26 cellular contexts compared by ENCODE assay signal in the genomic region with DNA sequence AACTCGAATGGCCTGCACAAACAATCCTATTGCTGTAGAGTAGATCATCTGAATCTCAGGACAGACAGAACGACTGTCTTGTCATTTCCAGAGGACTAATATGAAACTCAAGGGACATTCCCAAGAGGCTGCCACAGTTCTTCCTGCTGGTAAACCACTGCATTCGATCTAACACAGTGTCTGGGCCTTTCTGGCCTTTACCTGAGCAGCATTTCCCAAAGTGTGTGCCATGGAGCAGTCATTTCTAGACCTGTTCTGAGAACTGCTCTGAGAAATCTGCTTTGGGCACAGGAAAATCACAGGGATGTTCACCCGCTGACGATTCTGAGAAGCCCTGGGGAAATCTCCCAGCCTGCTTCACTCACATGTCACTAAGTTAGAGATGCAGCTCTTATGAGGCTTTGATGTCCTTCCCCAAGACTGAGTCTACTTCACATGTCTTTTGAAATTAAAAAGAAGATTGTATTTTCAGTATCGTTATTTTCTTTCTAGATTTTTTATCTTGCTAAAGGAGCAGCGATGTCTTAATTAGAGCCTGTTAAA. TPM values are rescaled to one million over a fixed set of nuclear protein-coding genes. Genes with fewer than 3 reads are reported as not detected.
A peak's percentile ranks its signal among the peaks of the same experiment; 100 is the strongest.
DNase-seq lines count a peak whose midpoint lies in the region; ATAC-seq and TF ChIP-seq lines count a peak whose summit lies in the region.
"Had no signal": no experiment of that assay in that cellular context is flagged by ENCODE, and none has a peak within 500 bp of the region (broad histone marks: within the 10 kb centered on the region; RNA-seq: fewer than 3 reads in every experiment).

No MANE protein-coding gene starts in this region.

- ATAC-seq in activated T-cell treated with anti-CD3 and anti-CD28 coated beads, Interleukin-2, amount 50 U/mL, for 72 hours (replicated peaks in 1 of 2) = peak; percentile 44 to 66
- peak; percentile 48 for ATAC-seq in GM21360 (IDR thresholded peaks at IDR 0.05; ENCODE audit: unreplicated experiment)
- ATAC-seq in HG02884 (IDR thresholded peaks at IDR 0.05; ENCODE audit: unreplicated experiment) = peak; percentile 58
- ATAC-seq in right cardiac atrium = no peak
- no peak for ATAC-seq in HG03521 (IDR thresholded peaks at IDR 0.05; ENCODE audit: unreplicated experiment)

- no peak for TF ChIP-seq CTCF in endodermal cell (conservative IDR thresholded peaks at IDR 0.05)

- H3K4me1 ChIP-seq in endodermal cell (ENCODE audit: control insufficient read depth, insufficient read depth, low read length) (no peaks in the 10 kb centered on the region), right cardiac atrium (ENCODE audit: control insufficient read depth, insufficient read depth, low read length) (no peaks in the 10 kb centered on the region)
- H3K4me1 ChIP-seq: colonic mucosa, HAP-1, Peyer's patch had no signal

- H3K9me3 ChIP-seq in endodermal cell (ENCODE audit: control insufficient read depth, low read length) = no peaks in the 10 kb centered on the region
- no peaks in the 10 kb centered on the region for H3K9me3 ChIP-seq in right cardiac atrium (ENCODE audit: control insufficient read depth, low read length)
- H3K9me3 ChIP-seq: colonic mucosa, HAP-1, Peyer's patch had no signal

- H3K27me3 Mint-ChIP-seq in activated T-cell treated with anti-CD3 and anti-CD28 coated beads, Interleukin-2, amount 50 U/mL, for 72 hours (ENCODE audit: low read depth) = peaks cover 5% of the 10 kb centered on the region
- H3K27me3 Mint-ChIP-seq in activated T-cell treated with anti-CD3 and anti-CD28 coated beads, Interleukin-2, amount 50 U/mL, for 24 hours = no peaks in the 10 kb centered on the region
- no peaks in the 10 kb centered on the region for H3K27me3 Mint-ChIP-seq in endodermal cell (ENCODE audit: insufficient read depth)

- H3K9me3 Mint-ChIP-seq in activated T-cell treated with anti-CD3 and anti-CD28 coated beads, Interleukin-2, amount 50 U/mL, for 72 hours = no peaks in the 10 kb centered on the region
- H3K9me3 Mint-ChIP-seq in activated T-cell treated with anti-CD3 and anti-CD28 coated beads, Interleukin-2, amount 50 U/mL, for 24 hours = no peaks in the 10 kb centered on the region
- H3K9me3 Mint-ChIP-seq in endodermal cell = no peaks in the 10 kb centered on the region
- H3K9me3 Mint-ChIP-seq: activated naive CD4-positive, alpha-beta T cell treated with anti-CD3 and anti-CD28 coated beads, Interleukin-2, amount 10 ng/mL, durations not matched to agents 7 days and 5 days; CD8-positive, alpha-beta memory T cell had no signal

- no peaks in the 10 kb centered on the region for H3K36me3 ChIP-seq in endodermal cell (ENCODE audit: control insufficient read depth, insufficient read depth, low read length)
- H3K36me3 ChIP-seq: colonic mucosa, HAP-1 had no signal

- intact Hi-C loops in right cardiac atrium (cut with DNase I) = loop anchor here in 2 of 4 donors (5.0 to 10.0 kb wide), 2 partner anchors 78 to 80 kb away; a partner anchor contains a TSS

- no peaks in the 10 kb centered on the region for H3K36me3 Mint-ChIP-seq in activated T-cell treated with anti-CD3 and anti-CD28 coated beads, Interleukin-2, amount 50 U/mL, for 72 hours (ENCODE audit: insufficient read depth in 2 of 2)
- no peaks in the 10 kb centered on the region for H3K36me3 Mint-ChIP-seq in activated T-cell treated with anti-CD3 and anti-CD28 coated beads, Interleukin-2, amount 50 U/mL, for 24 hours (ENCODE audit: low read depth)
- H3K36me3 Mint-ChIP-seq in endodermal cell (ENCODE audit: low read depth) = no peaks in the 10 kb centered on the region
- H3K36me3 Mint-ChIP-seq: activated naive CD4-positive, alpha-beta T cell treated with anti-CD3 and anti-CD28 coated beads, Interleukin-2, amount 10 ng/mL, durations not matched to agents 7 days and 5 days had no signal

- no peak for DNase-seq in activated T-cell treated with anti-CD3 and anti-CD28 coated beads, Interleukin-2, amount 50 U/mL, for 72 hours
- no peak for DNase-seq in activated T-cell treated with anti-CD3 and anti-CD28 coated beads, Interleukin-2, amount 50 U/mL, for 24 hours
- DNase-seq in endodermal cell = peak; percentile 9
- no peak for DNase-seq in globus pallidus (ENCODE audit: low spot score)
- no peak for DNase-seq in right cardiac atrium
- DNase-seq: activated naive CD4-positive, alpha-beta T cell treated with anti-CD3 and anti-CD28 coated beads, Interleukin-2, amount 10 ng/mL, durations not matched to agents 7 days and 5 days; activated T-cell treated with anti-CD3 and anti-CD28 coated beads, Interleukin-2, amount 50 U/mL, for 48 hours; AML-193; anterior cingulate cortex; CD8-positive, alpha-beta memory T cell; colonic mucosa; effector memory CD4-positive, alpha-beta T cell; foreskin fibroblast; GDM1; mesendoderm; NCI-H1048; NCI-H187; NCI-H526; Peyer's patch; stimulated activated CD4-positive, alpha-beta T cell treated with anti-CD3 and anti-CD28 coated beads, Interleukin-1b, Interleukin-23, amount 100 ng/mL, for 48 hours had no signal

- no peak overlapping the region for H3K27ac Mint-ChIP-seq in activated T-cell treated with anti-CD3 and anti-CD28 coated beads, Interleukin-2, amount 50 U/mL, for 72 hours
- H3K27ac Mint-ChIP-seq in activated T-cell treated with anti-CD3 and anti-CD28 coated beads, Interleukin-2, amount 50 U/mL, for 24 hours = no peak overlapping the region
- H3K27ac Mint-ChIP-seq in endodermal cell = no peak overlapping the region
- H3K27ac Mint-ChIP-seq: activated naive CD4-positive, alpha-beta T cell treated with anti-CD3 and anti-CD28 coated beads, Interleukin-2, amount 10 ng/mL, durations not matched to agents 7 days and 5 days; CD8-positive, alpha-beta memory T cell had no signal

- H3K27me3 ChIP-seq in endodermal cell (ENCODE audit: control insufficient read depth, insufficient read depth, low read length, poor library complexity, severe bottlenecking) (no peaks in the 10 kb centered on the region), right cardiac atrium (ENCODE audit: control insufficient read depth, insufficient read depth) (no peaks in the 10 kb centered on the region)
- H3K27me3 ChIP-seq: colonic mucosa, hepatocyte, Peyer's patch had no signal

- H3K4me3 ChIP-seq in endodermal cell (ENCODE audit: low read length) (no peak overlapping the region), right cardiac atrium (ENCODE audit: low read length) (no peak overlapping the region)
- H3K4me3 ChIP-seq: colonic mucosa, HAP-1, hepatocyte, Peyer's patch, skin epidermis had no signal

- no peak overlapping the region for H3K27ac ChIP-seq in endodermal cell (ENCODE audit: low read depth, low read length)
- H3K27ac ChIP-seq in right cardiac atrium (ENCODE audit: low read length) = no peak overlapping the region
- H3K27ac ChIP-seq: colonic mucosa, hepatocyte, Peyer's patch, skin epidermis had no signal

- H3K9ac ChIP-seq in endodermal cell (ENCODE audit: extremely low read depth, low read length, poor library complexity, severe bottlenecking) = no peak overlapping the region

- H3K4me1 Mint-ChIP-seq in activated T-cell treated with anti-CD3 and anti-CD28 coated beads, Interleukin-2, amount 50 U/mL, for 72 hours (ENCODE audit: low read depth) = peaks cover 9% of the 10 kb centered on the region
- H3K4me1 Mint-ChIP-seq in activated T-cell treated with anti-CD3 and anti-CD28 coated beads, Interleukin-2, amount 50 U/mL, for 24 hours (ENCODE audit: low read depth) = peaks cover 1% of the 10 kb centered on the region
- no peaks in the 10 kb centered on the region for H3K4me1 Mint-ChIP-seq in endodermal cell
- H3K4me1 Mint-ChIP-seq: activated naive CD4-positive, alpha-beta T cell treated with anti-CD3 and anti-CD28 coated beads, Interleukin-2, amount 10 ng/mL, durations not matched to agents 7 days and 5 days; CD8-positive, alpha-beta memory T cell had no signal

- WGBS in endodermal cell (ENCODE audit: insufficient coverage in 1 of 2, insufficient read length in 1 of 2), 2 experiments = 84 to 90% methylated on average over 5 to 7 of the region's 7 CpGs
- WGBS in right cardiac atrium = 74% methylated on average over 7 of the region's 7 CpGs

- H3K4me3 Mint-ChIP-seq in activated T-cell treated with anti-CD3 and anti-CD28 coated beads, Interleukin-2, amount 50 U/mL, for 72 hours = peak overlapping the region in 1 of 2 donors; percentile 22
- H3K4me3 Mint-ChIP-seq in activated T-cell treated with anti-CD3 and anti-CD28 coated beads, Interleukin-2, amount 50 U/mL, for 24 hours = no peak overlapping the region
- no peak overlapping the region for H3K4me3 Mint-ChIP-seq in endodermal cell
- H3K4me3 Mint-ChIP-seq: activated naive CD4-positive, alpha-beta T cell treated with anti-CD3 and anti-CD28 coated beads, Interleukin-2, amount 10 ng/mL, durations not matched to agents 7 days and 5 days; CD8-positive, alpha-beta memory T cell had no signal

RNA-seq across cellular contexts. Expression of a gene that starts 18.4 kb away (rescaled TPM):
- total RNA-seq in activated T-cell treated with anti-CD3 and anti-CD28 coated beads, Interleukin-2, amount 50 U/mL, for 72 hours = 1 to 10 TPM in 1 of 2 donors, under 1 TPM in 1; 0.88 to 1.1 TPM
- 1 to 10 TPM in 1 of 2 donors, under 1 TPM in 1; 0.99 to 1.1 TPM for total RNA-seq in endodermal cell
- 0.07 TPM for polyA plus RNA-seq in endodermal cell (2013, experiment 1 of 2)
- polyA plus RNA-seq in endodermal cell (2013, experiment 2 of 2) = 0.29 TPM
- 100 to 1,000 TPM; 130 to 246 (median 191) TPM for total RNA-seq in right cardiac atrium
- polyA plus RNA-seq in right cardiac atrium = 113 TPM
- polyA plus RNA-seq: CD8-positive, alpha-beta memory T cell had no signal

RNA-seq across cellular contexts. Expression of a gene that starts 34.2 kb away (rescaled TPM):
- 10 to 100 TPM; 62.6 to 63.8 TPM for total RNA-seq in activated T-cell treated with anti-CD3 and anti-CD28 coated beads, Interleukin-2, amount 50 U/mL, for 72 hours
- total RNA-seq in endodermal cell (10 to 100 TPM; 73.5 to 87.4 TPM), right cardiac atrium (10 to 100 TPM; 64.6 to 80.7 (median 70.2) TPM)
- 69.1 TPM for polyA plus RNA-seq in endodermal cell (2013, experiment 1 of 2)
- polyA plus RNA-seq in endodermal cell (2013, experiment 2 of 2) = 64.2 TPM
- polyA plus RNA-seq in right cardiac atrium = 68.4 TPM

Comparison
In these comparisons a context has a peak if more than half of its experiments do, and no peak if none do; other contexts are left out.
1. ATAC-seq: peak in activated T-cell treated with anti-CD3 and anti-CD28 coated beads, Interleukin-2, amount 50 U/mL, for 72 hours (2 of 2), GM21360 (single experiment) and HG02884 (single experiment); none in right cardiac atrium (0 of 2) and HG03521 (single experiment).
2. RNA of a gene that starts 18.4 kb away (total RNA-seq): 130 to 246 TPM in right cardiac atrium; 0.99 to 1.1 TPM in endodermal cell and 0.88 to 1.1 TPM in activated T-cell treated with anti-CD3 and anti-CD28 coated beads, Interleukin-2, amount 50 U/mL, for 72 hours; every median in the first group is over 10 times any median in the second.